9 cellular contexts compared by ENCODE assay signal in genomic region chr19:44770550-44771257, GRCh38. TPM values are rescaled to one million over a fixed set of nuclear protein-coding genes. Genes with fewer than 3 reads are reported as not detected.
A peak's percentile ranks its signal among the peaks of the same experiment; 100 is the strongest.
DNase-seq lines count a peak whose midpoint lies in the region; ATAC-seq and TF ChIP-seq lines count a peak whose summit lies in the region.
"Had no signal": no experiment of that assay in that cellular context is flagged by ENCODE, and none has a peak within 500 bp of the region (broad histone marks: within the 10 kb centered on the region; RNA-seq: fewer than 3 reads in every experiment).

No MANE protein-coding gene starts in this region.

- H3K27me3 Mint-ChIP-seq in chondrocyte (ENCODE audit: low read depth): no peaks in the 10 kb centered on the region

- no peaks in the 10 kb centered on the region for H3K27me3 ChIP-seq in BLaER1

- peaks cover 11% of the 10 kb centered on the region for H3K4me1 Mint-ChIP-seq in chondrocyte (ENCODE audit: low read depth)

- H3K9me3 ChIP-seq in BLaER1: 0 out of 2 replicates have a peak, but pooled peaks cover 3% of the 10 kb centered on the region

- no peak overlapping the region for H3K9ac ChIP-seq in BLaER1

- peaks cover 41% of the 10 kb centered on the region for H3K4me1 ChIP-seq in BLaER1

- peak; percentile 91 for DNase-seq in NCI-H510A treated with DMSO at 0.1 percent for 48 hours (lab: John Stamatoyannopoulos, UW)
- DNase-seq in activated CD4-positive, alpha-beta T cell treated with anti-CD3 and anti-CD28 coated beads for 1 hour: peak; percentile 97
- no peak for DNase-seq in chondrocyte (ENCODE audit: low spot score)
- DNase-seq in left kidney (ENCODE audit: low read depth, low spot score): peak; percentile 97
- DNase-seq in stimulated activated CD4-positive, alpha-beta T cell treated with anti-CD3 and anti-CD28 coated beads, Interleukin-4, amount 100 ng/mL, for 1 hour: peak; percentile 93

- no peaks in the 10 kb centered on the region for H4K20me1 ChIP-seq in BLaER1

- H3K4me3 Mint-ChIP-seq in chondrocyte (ENCODE audit: unreplicated experiment): peak overlapping the region; percentile 40

- peak overlapping the region; percentile 22 for H3K27ac Mint-ChIP-seq in chondrocyte (ENCODE audit: unreplicated experiment)

- peak; percentile 97 for TF ChIP-seq CTCF in chondrocyte (IDR thresholded peaks at IDR 0.05)

- no peak overlapping the region for H3K27ac ChIP-seq in BLaER1

- peaks cover 4% of the 10 kb centered on the region for H3K9me3 Mint-ChIP-seq in chondrocyte (ENCODE audit: low read depth)

- no peaks in the 10 kb centered on the region for H3K36me3 ChIP-seq in BLaER1

- no peak overlapping the region for H3K4me3 ChIP-seq in BLaER1

- H3K4me2 ChIP-seq in BLaER1: peak overlapping the region; percentile 66

- H3K36me3 Mint-ChIP-seq in chondrocyte (ENCODE audit: low read depth): no peaks in the 10 kb centered on the region

- peak; percentile 98 for ATAC-seq in GM19328 (IDR thresholded peaks at IDR 0.05; ENCODE audit: unreplicated experiment)
- peak; percentile 96 for ATAC-seq in HG03442 (IDR thresholded peaks at IDR 0.05; ENCODE audit: unreplicated experiment)

RNA-seq across cellular contexts. Expression of gene CBLC, which starts 7.0 kb away (rescaled TPM):
- total RNA-seq in chondrocyte: not detected in 3 replicates
- total RNA-seq: T-helper 2 cell treated with Interferon-gamma antibody and Interleukin-4, amounts not matched to agents 100 ng/mL and 5 ng/mL, for 36 hours had no signal

RNA-seq across cellular contexts. Expression of gene BCL3, which starts 22.2 kb away (rescaled TPM):
- 9.2 to 14.9 TPM (median 11.8 TPM) in 3 replicates for total RNA-seq in chondrocyte

RNA-seq across cellular contexts. Expression of gene BCAM, which starts 38.2 kb away (rescaled TPM):
- 4.3 to 15.1 TPM (median 14.0 TPM) in 3 replicates for total RNA-seq in chondrocyte
- total RNA-seq: T-helper 2 cell treated with Interferon-gamma antibody and Interleukin-4, amounts not matched to agents 100 ng/mL and 5 ng/mL, for 36 hours had no signal
